ENCODE assay signal across 10 cellular contexts in the genomic region with DNA sequence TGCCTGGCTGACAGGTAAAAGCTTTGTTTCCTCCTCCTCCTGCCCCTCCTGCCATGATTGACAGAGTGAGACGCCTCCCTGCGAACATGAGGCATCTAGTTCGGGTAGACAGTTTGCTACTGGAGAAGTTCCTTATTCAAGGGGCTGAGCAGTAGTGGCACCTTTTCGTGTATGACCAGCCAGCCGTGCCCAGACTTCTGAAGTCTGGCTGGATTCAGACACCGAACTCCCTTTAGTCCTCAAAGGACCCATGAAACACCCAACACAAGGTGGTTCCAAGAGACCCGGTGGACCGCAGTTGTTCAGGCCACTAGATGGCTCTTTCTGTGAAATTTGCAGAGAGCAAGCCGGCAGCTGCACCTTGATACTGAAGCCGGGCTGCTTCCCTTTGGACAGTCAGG.
DNase-seq lines count a peak whose midpoint lies in the region; ATAC-seq, FAIRE-seq and TF ChIP-seq lines count a peak whose summit lies in the region.
"Had no signal": no experiment of that assay in that cellular context is flagged by ENCODE, and none has a peak within 500 bp of the region (broad histone marks: within the 10 kb centered on the region; RNA-seq: fewer than 3 reads in every experiment).

No MANE protein-coding gene starts in this region.

- no peak overlapping the region for H2AFZ ChIP-seq in H1 (ENCODE audit: low read length)

- no peaks in the 10 kb centered on the region for H3K79me2 ChIP-seq in H1 (ENCODE audit: control insufficient read depth in 1 of 2, insufficient read depth in 2 of 2, low read length in 2 of 2)

- H3K14ac ChIP-seq in H1 (ENCODE audit: insufficient read length) = no peak overlapping the region

- DNase-seq in H1 (ENCODE audit: low read depth in 1 of 2, low spot score in 2 of 2) (peak in 1 of 2 experiments; percentile 59), myocyte (ENCODE audit: low read depth) (peak; percentile 7), NCI-H446 (lab: John Stamatoyannopoulos, UW) (no peak), vagina (ENCODE audit: extremely low spot score in 2 of 2) (no peak), NCI-H69 (lab: John Stamatoyannopoulos, UW) (no peak)
- DNase-seq: activated naive CD8-positive, alpha-beta T cell treated with anti-CD3 and anti-CD28 coated beads, Interleukin-2, amount 50 U/mL, for 24 hours had no signal

- H3K4me1 ChIP-seq in BLaER1 treated with 17β-estradiol and CSF1 and Interleukin-3, amounts not matched to agents 10 nM and 100 nM = peaks cover 57 to 97% (median 91%) of the 10 kb centered on the region in 10 experiments
- H3K4me1 ChIP-seq in H1 (replicated peaks in 1 of 4; ENCODE audit: control insufficient read depth in 3 of 4, insufficient read depth in 4 of 4, low read length in 3 of 4) = peaks cover 0 to 5% (median 2%) of the 10 kb centered on the region in 4 experiments; a peak in 6 of 7 replicates
- peaks cover 6% of the 10 kb centered on the region for H3K4me1 ChIP-seq in vagina

- no peaks in the 10 kb centered on the region for H3K9me3 ChIP-seq in BLaER1 treated with 17β-estradiol and CSF1 and Interleukin-3, amounts not matched to agents 10 nM and 100 nM (replicated peaks in 1 of 11)
- H3K9me3 ChIP-seq in H1 (ENCODE audit: insufficient read depth in 2 of 2, low read depth in 1 of 2, low read length in 1 of 2) = no peaks in the 10 kb centered on the region
- no peaks in the 10 kb centered on the region for H3K9me3 ChIP-seq in vagina
- H3K9me3 ChIP-seq: neutrophil had no signal

- H4K20me1 ChIP-seq in BLaER1 treated with 17β-estradiol and CSF1 and Interleukin-3, amounts not matched to agents 10 nM and 100 nM = peaks cover 0 to 60% (median 20%) of the 10 kb centered on the region in 11 experiments; a peak in 10 of 22 replicates
- no peaks in the 10 kb centered on the region for H4K20me1 ChIP-seq in H1 (replicated peaks in 1 of 2; ENCODE audit: control insufficient read depth in 1 of 2, insufficient read depth in 2 of 2, low read length in 2 of 2)

- WGBS in H1 (ENCODE audit: extremely low coverage in 1 of 2, insufficient coverage in 1 of 2, insufficient read length in 1 of 2, insufficient replicate concordance in 2 of 2, low coverage in 1 of 2, low lambda C conversion rate in 2 of 2, missing lambda C conversion rate in 1 of 2), 2 experiments = 78% methylated on average over 10 of the region's 10 CpGs; no CpG with 5 or more reads in 1 of the 2 experiments

- H2AK5ac ChIP-seq in H1 (ENCODE audit: low read depth, low read length) = no peak overlapping the region

- H3K56ac ChIP-seq in H1 (replicated peaks; ENCODE audit: insufficient read length, low read depth, low read length) = no peak overlapping the region

- no peak for TF ChIP-seq POLR2A in H1 (IDR thresholded peaks at IDR 0.05; ENCODE audit: control extremely low read depth in 1 of 2, low read depth in 2 of 2, low read length in 2 of 2)
- TF ChIP-seq POLR2A in vagina (IDR thresholded peaks at IDR 0.05) = no peak

- no peak overlapping the region for H3K4ac ChIP-seq in H1 (replicated peaks; ENCODE audit: insufficient read length, low read depth, low read length)

- no peaks in the 10 kb centered on the region for H3K23me2 ChIP-seq in H1 (ENCODE audit: low read depth, low read length)

- TF ChIP-seq CTCF in H1 (IDR thresholded peaks at IDR 0.05; ENCODE audit: control extremely low read depth in 1 of 3, insufficient read depth in 1 of 3, low read depth in 1 of 3, low read length in 3 of 3) (peak; percentile 52 to 67 (median 66)), vagina (IDR thresholded peaks at IDR 0.05) (no peak)

- intact Hi-C loops in vagina (cut with DNase I) = loop anchor here (10.0 kb wide), 1 partner anchor 187 kb away; no protein-coding TSS in a partner anchor

- no peak overlapping the region for H4K91ac ChIP-seq in H1 (replicated peaks; ENCODE audit: insufficient read length, low read length)

- no peak overlapping the region for H3K18ac ChIP-seq in H1 (ENCODE audit: extremely low read depth, low read length)

- no peak for FAIRE-seq in H1 (lab: Jason Lieb, UNC)

- H4K8ac ChIP-seq in H1 (ENCODE audit: extremely low read depth, insufficient read depth, low read length) = no peak overlapping the region

- no peak overlapping the region for H2BK15ac ChIP-seq in H1 (ENCODE audit: low read length)

- no peak overlapping the region for H4K5ac ChIP-seq in H1 (ENCODE audit: insufficient read length, low read depth, low read length)

- no peak overlapping the region for H2BK20ac ChIP-seq in H1 (ENCODE audit: low read length)

- H3K4me2 ChIP-seq in BLaER1 treated with 17β-estradiol and CSF1 and Interleukin-3, amounts not matched to agents 10 nM and 100 nM = peak overlapping the region; percentile 27 to 82 (median 69)
- H3K4me2 ChIP-seq in H1 (ENCODE audit: insufficient read depth in 1 of 2, low read depth in 2 of 2, low read length in 2 of 2) = no peak overlapping the region

- no peak overlapping the region for H2BK12ac ChIP-seq in H1 (ENCODE audit: low read depth, low read length)

- no peak overlapping the region for H2BK120ac ChIP-seq in H1 (replicated peaks; ENCODE audit: low read depth, low read length)

- H3K27ac ChIP-seq in BLaER1 treated with 17β-estradiol and CSF1 and Interleukin-3, amounts not matched to agents 10 nM and 100 nM = peak overlapping the region in 7 of 11 experiments; percentile 0 to 51 (median 16); a peak in 6 of 22 replicates
- H3K27ac ChIP-seq in H1 (ENCODE audit: low read depth, low read length) (no peak overlapping the region), vagina (no peak overlapping the region)
- H3K27ac ChIP-seq: neutrophil had no signal

- no peak for TF ChIP-seq EP300 in H1 (IDR thresholded peaks at IDR 0.05; ENCODE audit: borderline replicate concordance in 1 of 2, low read depth in 2 of 2, low read length in 2 of 2)

- no peak overlapping the region for H2BK5ac ChIP-seq in H1 (ENCODE audit: low read depth, low read length)

- peaks cover 3% of the 10 kb centered on the region; the same call in 1 of the 2 replicates for H3K79me1 ChIP-seq in H1 (ENCODE audit: low read depth, low read length)

- H3K4me3 ChIP-seq in BLaER1 treated with 17β-estradiol and CSF1 and Interleukin-3, amounts not matched to agents 10 nM and 100 nM = no peak overlapping the region
- H3K4me3 ChIP-seq in H1 (ENCODE audit: extremely low read depth in 1 of 4, insufficient read depth in 2 of 4, low read depth in 3 of 4, low read length in 4 of 4) (no peak overlapping the region), vagina (no peak overlapping the region)

- TF ChIP-seq RAD21 in H1 (IDR thresholded peaks at IDR 0.05 in 1 of 2, conservative IDR thresholded peaks at IDR 0.05 in 1 of 2; ENCODE audit: low read depth in 2 of 2, low read length in 2 of 2) = peak; percentile 51 to 75

- H3K36me3 ChIP-seq in BLaER1 treated with 17β-estradiol and CSF1 and Interleukin-3, amounts not matched to agents 10 nM and 100 nM = peaks cover 0 to 10% (median 0%) of the 10 kb centered on the region in 11 experiments; a peak in 2 of 22 replicates
- H3K36me3 ChIP-seq in H1 (ENCODE audit: control insufficient read depth in 2 of 4, insufficient read depth in 4 of 4, low read length in 3 of 4) (no peaks in the 10 kb centered on the region), vagina (no peaks in the 10 kb centered on the region)
- H3K36me3 ChIP-seq: neutrophil had no signal

- peak; percentile 48 for ATAC-seq in HG02885 (IDR thresholded peaks at IDR 0.05; ENCODE audit: poor library complexity, unreplicated experiment)
- no peak for ATAC-seq in GM21367 (IDR thresholded peaks at IDR 0.05; ENCODE audit: unreplicated experiment)
- ATAC-seq: activated naive CD8-positive, alpha-beta T cell treated with anti-CD3 and anti-CD28 coated beads, Interleukin-2, amount 50 U/mL, for 24 hours had no signal

- peak overlapping the region in 2 of 11 experiments; percentile 2 to 19; a peak in 1 of 22 replicates for H3K9ac ChIP-seq in BLaER1 treated with 17β-estradiol and CSF1 and Interleukin-3, amounts not matched to agents 10 nM and 100 nM
- no peak overlapping the region for H3K9ac ChIP-seq in H1 (replicated peaks in 1 of 4; ENCODE audit: extremely low read depth in 1 of 4, low read depth in 3 of 4, low read length in 3 of 4)

- CTCF ChIA-PET in H1 (lab: Charles Lee; ENCODE audit: partially characterized antibody) = interaction anchor here (0.7 to 5.4 kb wide), 12 partner anchors 9 to 189 kb away, joined by 3 to 30 read pairs (median 3); no protein-coding TSS in a partner anchor

- no peaks in the 10 kb centered on the region for H3K27me3 ChIP-seq in BLaER1 treated with 17β-estradiol and CSF1 and Interleukin-3, amounts not matched to agents 10 nM and 100 nM
- H3K27me3 ChIP-seq in H1 (replicated peaks in 1 of 4; ENCODE audit: control insufficient read depth in 3 of 4, extremely low read depth in 1 of 4, insufficient read depth in 3 of 4, low read length in 3 of 4) (no peaks in the 10 kb centered on the region), vagina (no peaks in the 10 kb centered on the region)
- H3K27me3 ChIP-seq: neutrophil had no signal

- POLR2A ChIA-PET in H1 (lab: Charles Lee; ENCODE audit: partially characterized antibody) = interaction anchor here (0.8 to 1.0 kb wide), 2 partner anchors 12 to 18 kb away, joined by 3 read pairs; no protein-coding TSS in a partner anchor

- no peak overlapping the region for H3K23ac ChIP-seq in H1 (ENCODE audit: insufficient read length)

TF ChIP-seq in H1, 55 proteins besides CTCF, POLR2A, EP300 and RAD21:
- TF ChIP-seq GABPA (IDR thresholded peaks at IDR 0.05; ENCODE audit: borderline replicate concordance, insufficient read depth, low read length) (peak; percentile 23; the same call in 1 of the 2 replicates), RNF2 (IDR thresholded peaks at IDR 0.05; ENCODE audit: borderline replicate concordance, low read depth, low read length, missing control alignments, poor library complexity, severe bottlenecking) (no peak)
TF ChIP-seq in H1: peak in this region for 1.

Comparison
In these comparisons a context has a peak if more than half of its experiments do, and no peak if none do; other contexts are left out.
1. H3K27ac ChIP-seq: peak in BLaER1 treated with 17β-estradiol and CSF1 and Interleukin-3, amounts not matched to agents 10 nM and 100 nM (7 of 11); none in H1 (single experiment) and vagina (single experiment).
2. H3K4me2 ChIP-seq: peak in BLaER1 treated with 17β-estradiol and CSF1 and Interleukin-3, amounts not matched to agents 10 nM and 100 nM (11 of 11); none in H1 (0 of 2).
3. CTCF ChIP-seq: peak in H1 (3 of 3); none in vagina (0 of 3).